7 cellular contexts compared by ENCODE assay signal in the genomic region with DNA sequence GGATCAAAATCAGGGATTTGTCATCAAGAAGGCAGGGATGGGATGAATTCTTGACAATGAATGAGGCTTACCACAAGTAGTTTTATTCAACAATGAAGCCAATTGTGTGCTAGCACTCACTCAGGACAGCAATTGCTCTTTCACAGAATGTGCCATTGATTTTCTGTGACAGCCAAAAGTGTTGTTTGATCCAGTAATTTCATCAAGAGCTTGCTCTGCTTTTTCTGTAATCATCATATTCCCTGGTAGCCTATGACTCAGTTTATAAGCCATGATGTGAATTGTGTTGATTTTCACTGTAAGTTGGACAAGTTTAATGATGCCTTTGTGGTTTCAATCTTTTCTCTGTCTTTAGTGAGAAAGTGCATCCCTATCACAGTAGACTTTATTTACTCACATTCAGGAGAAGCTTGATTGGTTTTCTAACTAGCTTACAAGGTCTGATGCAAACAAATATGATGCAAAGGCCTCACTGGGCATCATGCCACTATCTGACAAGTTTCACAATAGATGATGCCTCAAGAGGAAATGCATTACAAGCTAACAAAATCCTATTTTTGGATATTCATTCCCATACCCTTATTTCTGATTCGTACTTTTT.
A peak's percentile ranks its signal among the peaks of the same experiment; 100 is the strongest.
DNase-seq lines count a peak whose midpoint lies in the region; ATAC-seq lines count a peak whose summit lies in the region.
"Had no signal": no experiment of that assay in that cellular context is flagged by ENCODE, and none has a peak within 500 bp of the region (broad histone marks: within the 10 kb centered on the region; RNA-seq: fewer than 3 reads in every experiment).

No MANE protein-coding gene starts in this region.

- no peak for ATAC-seq in HG03139 (IDR thresholded peaks at IDR 0.05; ENCODE audit: unreplicated experiment)
- no peak for ATAC-seq in HG02840 (IDR thresholded peaks at IDR 0.05; ENCODE audit: low FRiP score, unreplicated experiment)

- DNase-seq in AG08396 (ENCODE audit: low spot score), result peak; percentile 51
- peak; percentile 55 for DNase-seq in RKO (ENCODE audit: low spot score)
- peak; percentile 97 for DNase-seq in iris pigment epithelial cell (ENCODE audit: low read depth)
- DNase-seq in activated T-cell treated with anti-CD3 and anti-CD28 coated beads, Interleukin-2, amount 50 U/mL, for 1 hour, result no peak
- DNase-seq: DND-41 had no signal
